In the genomic region with DNA sequence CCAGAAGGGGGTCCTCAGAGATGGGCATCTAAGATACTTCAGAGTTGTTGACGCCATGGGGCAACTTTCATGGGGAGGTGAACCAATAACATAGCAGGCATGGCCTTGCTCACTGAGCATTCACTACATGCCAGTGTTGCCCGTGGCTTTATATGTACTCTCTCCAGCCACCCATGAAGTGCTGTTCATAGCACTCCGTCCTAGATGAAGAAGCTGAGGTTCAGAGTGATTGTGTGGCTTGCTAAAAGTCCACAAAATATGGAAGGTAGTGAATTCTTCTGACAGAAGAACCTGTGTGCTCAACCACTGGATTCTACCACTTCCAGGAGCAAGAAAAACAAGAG, we compare ENCODE assay signal across 8 cellular contexts. TPM values are rescaled to one million over a fixed set of nuclear protein-coding genes. Genes with fewer than 3 reads are reported as not detected.
DNase-seq lines count a peak whose midpoint lies in the region; ATAC-seq, FAIRE-seq and TF ChIP-seq lines count a peak whose summit lies in the region.

No MANE protein-coding gene starts in this region.

- H3K4me1 ChIP-seq in CD4-positive, CD25-positive, alpha-beta regulatory T cell (ENCODE audit: control insufficient read depth, insufficient read depth, low read length, poor library complexity, severe bottlenecking): peaks cover 23% of the 10 kb centered on the region
- H3K4me1 ChIP-seq in Panc1 (ENCODE audit: control insufficient read depth, insufficient read depth, low read length): peaks cover 63% of the 10 kb centered on the region
- H3K4me1 ChIP-seq in A673 (ENCODE audit: insufficient read depth, low read length, poor library complexity, severe bottlenecking): peaks cover 13% of the 10 kb centered on the region

- DNase-seq in CD4-positive, CD25-positive, alpha-beta regulatory T cell: no peak
- DNase-seq in Panc1 (ENCODE audit: low read depth, low spot score) (no peak), memory B cell (ENCODE audit: low spot score in 2 of 2) (no peak), SK-N-DZ (ENCODE audit: low spot score) (no peak), A673 (ENCODE audit: low spot score) (no peak), AML-193 (lab: John Stamatoyannopoulos, UW) (no peak), RCC 7860 (ENCODE audit: low spot score) (no peak)

- H3K36me3 Mint-ChIP-seq in CD4-positive, CD25-positive, alpha-beta regulatory T cell: no peaks in the 10 kb centered on the region
- peaks cover 15% of the 10 kb centered on the region for H3K36me3 Mint-ChIP-seq in memory B cell

- FAIRE-seq in RCC 7860 (lab: Jason Lieb, UNC): no peak

- H3K27ac ChIP-seq in CD4-positive, CD25-positive, alpha-beta regulatory T cell (ENCODE audit: insufficient read depth, low read length, poor library complexity, severe bottlenecking): no peak overlapping the region
- H3K27ac ChIP-seq in Panc1 (ENCODE audit: low read length) (peak overlapping the region; percentile 93), A673 (ENCODE audit: low read depth, low read length, poor library complexity, severe bottlenecking) (no peak overlapping the region)

- ATAC-seq in CD4-positive, CD25-positive, alpha-beta regulatory T cell (ENCODE audit: low read depth in 2 of 2): no peak
- peak; percentile 15 for ATAC-seq in GM21447 (IDR thresholded peaks at IDR 0.05; ENCODE audit: unreplicated experiment)
- ATAC-seq in Panc1: peak; percentile 17
- ATAC-seq in memory B cell (ENCODE audit: low read depth): peak; percentile 34

- in situ Hi-C loops in Panc1 (cut with HindIII; ENCODE audit: low pct_unique_long_range_greater_than_20kb, low sequenced_read_pairs): no loop called here

- H3K4me1 Mint-ChIP-seq in CD4-positive, CD25-positive, alpha-beta regulatory T cell: peaks cover 6 to 33% (median 17%) of the 10 kb centered on the region in 4 donors
- H3K4me1 Mint-ChIP-seq in memory B cell: peaks cover 54% of the 10 kb centered on the region

- CTCF ChIA-PET in Panc1 (lab: Charles Lee) (no interaction called here), A673 (lab: Charles Lee) (interaction anchor here (0.5 kb wide), 1 partner anchor 34 kb away, joined by 3 read pairs; no protein-coding TSS in a partner anchor)

- no peaks in the 10 kb centered on the region for H3K27me3 ChIP-seq in CD4-positive, CD25-positive, alpha-beta regulatory T cell (ENCODE audit: control insufficient read depth, insufficient read depth, low read length)
- H3K27me3 ChIP-seq in Panc1 (ENCODE audit: control insufficient read depth, insufficient read depth, low read length) (no peaks in the 10 kb centered on the region), A673 (replicated peaks; ENCODE audit: insufficient read depth, low read depth, low read length, poor library complexity) (no peaks in the 10 kb centered on the region)

- peak overlapping the region; percentile 32 to 94 (median 52) for H3K27ac Mint-ChIP-seq in CD4-positive, CD25-positive, alpha-beta regulatory T cell
- peak overlapping the region; percentile 96 for H3K27ac Mint-ChIP-seq in memory B cell

- H3K27me3 Mint-ChIP-seq in CD4-positive, CD25-positive, alpha-beta regulatory T cell: no peaks in the 10 kb centered on the region
- no peaks in the 10 kb centered on the region for H3K27me3 Mint-ChIP-seq in memory B cell

- H3K9me3 ChIP-seq in CD4-positive, CD25-positive, alpha-beta regulatory T cell (ENCODE audit: control insufficient read depth in 2 of 2, low read length in 2 of 2): no peaks in the 10 kb centered on the region
- H3K9me3 ChIP-seq in Panc1 (ENCODE audit: control insufficient read depth, insufficient read depth, low read depth, low read length): no peaks in the 10 kb centered on the region
- no peaks in the 10 kb centered on the region for H3K9me3 ChIP-seq in A673 (ENCODE audit: low read depth, low read length, poor library complexity, severe bottlenecking)

- no peaks in the 10 kb centered on the region for H3K9me3 Mint-ChIP-seq in CD4-positive, CD25-positive, alpha-beta regulatory T cell
- H3K9me3 Mint-ChIP-seq in memory B cell: no peaks in the 10 kb centered on the region

- intact Hi-C loops in Panc1 (cut with micrococcal nuclease; ENCODE audit: unreplicated experiment): no loop called here
- intact Hi-C loops in A673 (cut with micrococcal nuclease; ENCODE audit: unreplicated experiment): no loop called here

- H3K4me3 ChIP-seq in CD4-positive, CD25-positive, alpha-beta regulatory T cell (ENCODE audit: low read depth, low read length): no peak overlapping the region
- H3K4me3 ChIP-seq in Panc1 (ENCODE audit: low read depth in 2 of 2, low read length in 2 of 2): no peak overlapping the region
- no peak overlapping the region for H3K4me3 ChIP-seq in A673 (ENCODE audit: low read depth, low read length, poor library complexity, severe bottlenecking)

- no peaks in the 10 kb centered on the region for H3K36me3 ChIP-seq in CD4-positive, CD25-positive, alpha-beta regulatory T cell (ENCODE audit: control insufficient read depth, insufficient read depth, low read length)
- H3K36me3 ChIP-seq in Panc1 (ENCODE audit: control insufficient read depth, insufficient read depth, low read length) (no peaks in the 10 kb centered on the region), A673 (ENCODE audit: insufficient read depth, low read length, poor library complexity, severe bottlenecking) (no peaks in the 10 kb centered on the region)

- POLR2A ChIA-PET in Panc1 (lab: Charles Lee): interaction anchor here (2.4 kb wide), 1 partner anchor 9 kb away, joined by 18 read pairs; the partner anchor contains the start of gene SEMA4B
- POLR2A ChIA-PET in A673 (lab: Charles Lee; ENCODE audit: low non-redundant PET): no interaction called here

- H3K4me3 Mint-ChIP-seq in CD4-positive, CD25-positive, alpha-beta regulatory T cell: peak overlapping the region; percentile 31 to 93 (median 64)
- H3K4me3 Mint-ChIP-seq in memory B cell: peak overlapping the region; percentile 91

- TF ChIP-seq CTCF in Panc1 (IDR thresholded peaks at IDR 0.05) (no peak), A673 (conservative IDR thresholded peaks at IDR 0.05; ENCODE audit: low read depth, low read length) (no peak)

- BruUV-seq in Panc1 (replicated peaks; lab: Mats Ljungman, UMichigan): no TSS peak
- BruUV-seq in A673 (replicated peaks; lab: Mats Ljungman, UMichigan): no TSS peak

RNA-seq across cellular contexts. Expression of gene SEMA4B, which starts 9.8 kb away (rescaled TPM):
- total RNA-seq in CD4-positive, CD25-positive, alpha-beta regulatory T cell: 20.2 TPM
- 1 to 10 TPM; 5.1 to 7.3 (median 6.8) TPM for polyA plus RNA-seq in CD4-positive, CD25-positive, alpha-beta regulatory T cell
- total RNA-seq in Panc1 (2021; ENCODE audit: unreplicated experiment): 600 TPM
- 1,018 TPM for polyA plus RNA-seq in Panc1 (2012; ENCODE audit: insufficient read length)
- 6.4 and 14.3 TPM in 2 replicates for polyA plus RNA-seq in SK-N-DZ (2014; cell fraction: cytosol; rRNA removed)
- 4.4 and 11.4 TPM in 2 replicates for polyA plus RNA-seq in SK-N-DZ (2014; cell fraction: nucleus; rRNA removed)
- total RNA-seq in A673 (2021): 13.2 and 13.3 TPM in 2 replicates

RNA-seq across cellular contexts. Expression of gene CIB1, which starts 42.4 kb away (rescaled TPM):
- total RNA-seq in CD4-positive, CD25-positive, alpha-beta regulatory T cell: 148 TPM
- polyA plus RNA-seq in CD4-positive, CD25-positive, alpha-beta regulatory T cell: 100 to 1,000 TPM; 185 to 263 (median 222) TPM
- total RNA-seq in Panc1 (2021; ENCODE audit: unreplicated experiment) (193 TPM), A673 (2021) (39.7 and 41.9 TPM in 2 replicates)
- 352 TPM for polyA plus RNA-seq in Panc1 (2012; ENCODE audit: insufficient read length)
- 5.1 and 9.0 TPM in 2 replicates for polyA plus RNA-seq in SK-N-DZ (2014; cell fraction: cytosol; rRNA removed)
- 9.1 and 10.9 TPM in 2 replicates for polyA plus RNA-seq in SK-N-DZ (2014; cell fraction: nucleus; rRNA removed)

RNA-seq across cellular contexts. Expression of gene GDPGP1, which starts 42.7 kb away (rescaled TPM):
- 3.3 TPM for total RNA-seq in CD4-positive, CD25-positive, alpha-beta regulatory T cell
- 1 to 10 TPM in 2 of 4 donors, under 1 TPM in 2; 0.84 to 1.6 (median 1.1) TPM for polyA plus RNA-seq in CD4-positive, CD25-positive, alpha-beta regulatory T cell
- total RNA-seq in Panc1 (2021; ENCODE audit: unreplicated experiment): 22.8 TPM
- 11.7 TPM for polyA plus RNA-seq in Panc1 (2012; ENCODE audit: insufficient read length)
- polyA plus RNA-seq in SK-N-DZ (2014; cell fraction: cytosol; rRNA removed): 2.2 and 3.7 TPM in 2 replicates
- 1.7 and 4.8 TPM in 2 replicates for polyA plus RNA-seq in SK-N-DZ (2014; cell fraction: nucleus; rRNA removed)
- 4.7 and 5.2 TPM in 2 replicates for total RNA-seq in A673 (2021)

RNA-seq across cellular contexts. Expression of gene TTLL13, which starts 58.0 kb away (rescaled TPM):
- total RNA-seq in CD4-positive, CD25-positive, alpha-beta regulatory T cell: 0.25 TPM
- under 1 TPM in 3 of 4 donors, not detected in 1; 0.13 to 0.64 (median 0.18) TPM for polyA plus RNA-seq in CD4-positive, CD25-positive, alpha-beta regulatory T cell
- total RNA-seq in Panc1 (2021; ENCODE audit: unreplicated experiment) (0.39 TPM), A673 (2021) (0.33 TPM in 1 of 2 replicates, not detected in the other)
- polyA plus RNA-seq in Panc1 (2012; ENCODE audit: insufficient read length): 0.17 TPM
- polyA plus RNA-seq in SK-N-DZ (2014; cell fraction: cytosol; rRNA removed): not detected in 2 replicates
- polyA plus RNA-seq in SK-N-DZ (2014; cell fraction: nucleus; rRNA removed): 0.27 TPM in 1 of 2 replicates, not detected in the other

Comparison
In these comparisons a context has a peak if more than half of its experiments do, and no peak if none do; other contexts are left out.
1. ATAC-seq: peak in GM21447 (single experiment), Panc1 (single experiment) and memory B cell (single experiment); none in CD4-positive, CD25-positive, alpha-beta regulatory T cell (0 of 2).
2. RNA of gene SEMA4B, which starts 9.8 kb away (total RNA-seq): 600 TPM in Panc1 (single experiment); 20.2 TPM in CD4-positive, CD25-positive, alpha-beta regulatory T cell (single experiment) and 13.2 to 13.3 TPM in A673; every median in the first group is over 10 times any median in the second.